In genomic region chr12:131162113-131162512, GRCh38 we compare ENCODE assay signal across 23 cellular contexts.
"Had no signal": no experiment of that assay in that cellular context is flagged by ENCODE, and none has a peak within 500 bp of the region (broad histone marks: within the 10 kb centered on the region; RNA-seq: fewer than 3 reads in every experiment).

No MANE protein-coding gene starts in this region.

- H3K27me3 ChIP-seq: foreskin keratinocyte, hepatocyte had no signal

- H3K27ac Mint-ChIP-seq: effector memory CD8-positive, alpha-beta T cell; endodermal cell; immature natural killer cell; mesothelial cell of epicardium; naive thymus-derived CD8-positive, alpha-beta T cell had no signal

- H3K4me1 Mint-ChIP-seq: immature natural killer cell; mesothelial cell of epicardium; naive B cell; naive thymus-derived CD8-positive, alpha-beta T cell had no signal

- H3K27ac ChIP-seq: coronary artery, dorsolateral prefrontal cortex, epithelial cell of prostate, foreskin keratinocyte, gastroesophageal sphincter, heart left ventricle, hepatocyte, left lung, lower lobe of right lung had no signal

- H3K4me2 ChIP-seq: hepatocyte had no signal

- H3K4me3 Mint-ChIP-seq: effector memory CD8-positive, alpha-beta T cell; endodermal cell; immature natural killer cell; mesothelial cell of epicardium; naive B cell; naive thymus-derived CD8-positive, alpha-beta T cell had no signal

- DNase-seq: dermis blood vessel endothelial cell; dorsolateral prefrontal cortex; effector CD8-positive, alpha-beta T cell; effector memory CD8-positive, alpha-beta T cell; endodermal cell; erythroblast; foreskin keratinocyte; heart left ventricle; hypothalamus; immature natural killer cell; left cardiac atrium; left lung; left ventricle myocardium superior; lower lobe of right lung; mesenchymal stem cell; mucosa of descending colon; naive B cell; naive thymus-derived CD8-positive, alpha-beta T cell had no signal

- H2AFZ ChIP-seq: hepatocyte had no signal

- H3K4me3 ChIP-seq: coronary artery, dorsolateral prefrontal cortex, gastroesophageal sphincter, heart left ventricle, hepatocyte, left lung, lower lobe of right lung, mucosa of descending colon had no signal

- H3K9me3 Mint-ChIP-seq: effector memory CD8-positive, alpha-beta T cell; endodermal cell; immature natural killer cell; mesothelial cell of epicardium; naive thymus-derived CD8-positive, alpha-beta T cell had no signal

- H3K36me3 ChIP-seq: gastroesophageal sphincter, heart left ventricle, left lung, lower lobe of right lung had no signal

- H3K36me3 Mint-ChIP-seq: immature natural killer cell; mesothelial cell of epicardium; naive B cell; naive thymus-derived CD8-positive, alpha-beta T cell had no signal

- H3K9me3 ChIP-seq: gastroesophageal sphincter, heart left ventricle, left lung, lower lobe of right lung, mucosa of descending colon had no signal

- H3K4me1 ChIP-seq: foreskin keratinocyte, gastroesophageal sphincter, heart left ventricle, left lung, lower lobe of right lung had no signal
